ENCODE assay signal across 1 cellular context in genomic region chr11:11582261-11582701, GRCh38.
TF ChIP-seq lines count a peak whose summit lies in the region.

No MANE protein-coding gene starts in this region.

TF ChIP-seq in H1, 55 proteins besides CTCF, POLR2A, EP300 and RAD21:
- TF ChIP-seq TAF1 (IDR thresholded peaks at IDR 0.05; ENCODE audit: low read depth, low read length) = no peak
- no peak for TF ChIP-seq PHF8 (conservative IDR thresholded peaks at IDR 0.05; ENCODE audit: low read depth, low read length)
- TF ChIP-seq CBX8 (IDR thresholded peaks at IDR 0.05; ENCODE audit: borderline replicate concordance, low read depth, low read length) = no peak
- no peak for TF ChIP-seq ATF2 (IDR thresholded peaks at IDR 0.05; ENCODE audit: low read length)
- TF ChIP-seq POU5F1 (IDR thresholded peaks at IDR 0.05; ENCODE audit: low read depth, low read length) = no peak
- TF ChIP-seq NANOG (IDR thresholded peaks at IDR 0.05; ENCODE audit: insufficient read depth, low read depth, low read length, poor library complexity, severe bottlenecking) = no peak
- no peak for TF ChIP-seq CHD1 (IDR thresholded peaks at IDR 0.05; ENCODE audit: low read depth, low read length)
- no peak for TF ChIP-seq SRF (IDR thresholded peaks at IDR 0.05; ENCODE audit: low read depth, low read length)
- no peak for TF ChIP-seq SIRT6 (IDR thresholded peaks at IDR 0.05; ENCODE audit: low read length)
- TF ChIP-seq RBBP5 (IDR thresholded peaks at IDR 0.05; ENCODE audit: borderline replicate concordance, low read depth, low read length) = no peak
- TF ChIP-seq KDM1A (IDR thresholded peaks at IDR 0.05; ENCODE audit: borderline replicate concordance, low read length) = no peak
- TF ChIP-seq POLR2AphosphoS5 (IDR thresholded peaks at IDR 0.05; ENCODE audit: low read depth, low read length) = no peak
- TF ChIP-seq YY1 (IDR thresholded peaks at IDR 0.05; ENCODE audit: low read depth, low read length) = no peak
- no peak for TF ChIP-seq ASH2L (IDR thresholded peaks at IDR 0.05; ENCODE audit: low read length)
- TF ChIP-seq TAF7 (optimal IDR thresholded peaks at IDR 0.05; ENCODE audit: borderline replicate concordance, low read depth, low read length) = no peak
- TF ChIP-seq EZH2 (IDR thresholded peaks at IDR 0.05; ENCODE audit: low read depth, low read length, severe bottlenecking) = no peak
- no peak for TF ChIP-seq MAFK (IDR thresholded peaks at IDR 0.05; ENCODE audit: low read depth, low read length)
- no peak for TF ChIP-seq SAP30 (IDR thresholded peaks at IDR 0.05; ENCODE audit: insufficient read depth, insufficient replicate concordance, low read length)
- no peak for TF ChIP-seq NRF1 (IDR thresholded peaks at IDR 0.05; ENCODE audit: low read depth, low read length)
